In genomic region chr16:47458331-47458730, GRCh38 we compare ENCODE assay signal across 19 cellular contexts. TPM values are rescaled to one million over a fixed set of nuclear protein-coding genes. Genes with fewer than 3 reads are reported as not detected.
DNase-seq lines count a peak whose midpoint lies in the region; ATAC-seq, FAIRE-seq and TF ChIP-seq lines count a peak whose summit lies in the region.
"Had no signal": no experiment of that assay in that cellular context is flagged by ENCODE, and none has a peak within 500 bp of the region (broad histone marks: within the 10 kb centered on the region; RNA-seq: fewer than 3 reads in every experiment).

No MANE protein-coding gene starts in this region.

- no peak for DNase-seq in activated naive CD8-positive, alpha-beta T cell treated with anti-CD3 and anti-CD28 coated beads, Interleukin-2, amount 50 U/mL, for 24 hours
- DNase-seq in Karpas-422, result no peak
- no peak for DNase-seq in GM12878 (ENCODE audit: low read depth, low spot score)
- no peak for DNase-seq in activated gamma-delta T cell treated with Interleukin-2 at 50 U/mL for 16 hours
- no peak for DNase-seq in stimulated activated CD4-positive, alpha-beta T cell treated with anti-CD3 and anti-CD28 coated beads, Interleukin-4, amount 100 ng/mL, for 1 hour
- no peak for DNase-seq in activated CD4-positive, alpha-beta T cell treated with anti-CD3 and anti-CD28 coated beads, Interleukin-2, amount 10 ng/mL, durations not matched to agents 24 days and 14 days
- DNase-seq: DMS79, H7, HFFc6, NCI-H1048, NCI-H1436, NCI-H2029, NCI-H2171, NCI-H526 treated with DMSO at 0.1 percent for 48 hours, SHP77 treated with DMSO at 0.1 percent for 48 hours, SK-N-SH had no signal

- no peak for TF ChIP-seq RAD21 in GM12878 (IDR thresholded peaks at IDR 0.05; ENCODE audit: insufficient read depth, low read depth, low read length)

- BruUV-seq in GM12878 (replicated peaks; lab: Mats Ljungman, UMichigan), result no TSS peak

- H3K4me1 Mint-ChIP-seq in activated naive CD8-positive, alpha-beta T cell (ENCODE audit: low read depth), result peaks cover 56% of the 10 kb centered on the region
- peaks cover 44% of the 10 kb centered on the region for H3K4me1 Mint-ChIP-seq in activated naive CD8-positive, alpha-beta T cell treated with anti-CD3 and anti-CD28 coated beads, Interleukin-2, amount 50 U/mL, for 24 hours
- H3K4me1 Mint-ChIP-seq in activated CD4-positive, alpha-beta T cell treated with anti-CD3 and anti-CD28 coated beads, Interleukin-2, amount 10 ng/mL, durations not matched to agents 24 days and 14 days, result peaks cover 28% of the 10 kb centered on the region

- intact Hi-C loops in GM12878 (cut with micrococcal nuclease; ENCODE audit: unreplicated experiment), result no loop called here
- intact Hi-C loops in activated CD4-positive, alpha-beta T cell treated with anti-CD3 and anti-CD28 coated beads, Interleukin-2, amount 10 ng/mL, durations not matched to agents 24 days and 14 days (cut with micrococcal nuclease), result no loop called here

- RAD21 ChIA-PET in GM12878 (lab: Charles Lee; ENCODE audit: unreplicated experiment), result interaction anchor here (1.4 to 19.6 kb wide), 2 partner anchors 32 to 316 kb away, joined by 3 to 238 read pairs; no protein-coding TSS in a partner anchor

- TF ChIP-seq CTCF in GM12878 (IDR thresholded peaks at IDR 0.05 in 2 of 3, conservative IDR thresholded peaks at IDR 0.05 in 1 of 3; ENCODE audit: control insufficient read depth in 2 of 3, extremely low read depth in 1 of 3, insufficient read depth in 1 of 3, low read depth in 3 of 3, low read length in 3 of 3), result no peak

- TF ChIP-seq POLR2A in GM12878 (IDR thresholded peaks at IDR 0.05; ENCODE audit: low read depth, low read length), result no peak

- H3K4me3 ChIP-seq in Karpas-422 (ENCODE audit: low read length) (peak overlapping the region; percentile 73; the same call in 1 of the 2 replicates), GM12878 (peak overlapping the region; percentile 24; the same call in 1 of the 2 replicates)

- peak overlapping the region; percentile 80 for H3K4me2 ChIP-seq in Karpas-422 (ENCODE audit: low read depth, low read length, poor library complexity, severe bottlenecking)
- 0 out of 2 replicates have a peak overlapping the region, but pooled peaks have one; percentile 44 for H3K4me2 ChIP-seq in GM12878 (ENCODE audit: control insufficient read depth, insufficient read depth)
- H3K4me2 ChIP-seq: KMS-11 had no signal

- SMC1A ChIA-PET in GM12878 (lab: Charles Lee; ENCODE audit: uncharacterized antibody, unreplicated experiment), result interaction anchor here (1.5 to 14.7 kb wide), 4 partner anchors 9 to 127 kb away, joined by 3 to 254 read pairs (median 10); no protein-coding TSS in a partner anchor

- H3K27me3 ChIP-seq in Karpas-422 (ENCODE audit: low read length), result no peaks in the 10 kb centered on the region
- no peaks in the 10 kb centered on the region for H3K27me3 ChIP-seq in GM12878 (replicated peaks in 1 of 2; ENCODE audit: control insufficient read depth in 2 of 2, insufficient read depth in 2 of 2, low read length in 1 of 2)

- H3K9ac ChIP-seq in Karpas-422 (ENCODE audit: low read length), result peak overlapping the region; percentile 4; the same call in 1 of the 2 replicates
- H3K9ac ChIP-seq in GM12878 (ENCODE audit: control insufficient read depth, insufficient read depth, low read length), result no peak overlapping the region
- H3K9ac ChIP-seq: KMS-11, SK-N-SH had no signal

- H3K36me3 ChIP-seq in Karpas-422 (ENCODE audit: insufficient read depth, low read length) (peaks cover 35% of the 10 kb centered on the region; the same call in 1 of the 2 replicates), GM12878 (ENCODE audit: control insufficient read depth in 2 of 2, insufficient read depth in 2 of 2, low read length in 1 of 2) (0 out of 4 replicates have a peak, but pooled peaks cover 0 to under 1% of the 10 kb centered on the region in 2 experiments)

- peaks cover 42% of the 10 kb centered on the region for H3K4me1 ChIP-seq in Karpas-422 (ENCODE audit: low read length)
- peaks cover 4% of the 10 kb centered on the region for H3K4me1 ChIP-seq in GM12878 (ENCODE audit: control insufficient read depth, insufficient read depth, low read length)

- H4K20me1 ChIP-seq in Karpas-422 (ENCODE audit: insufficient read depth, low read depth, low read length) (no peaks in the 10 kb centered on the region; the same call in 1 of the 2 replicates), GM12878 (ENCODE audit: control insufficient read depth, insufficient read depth) (no peaks in the 10 kb centered on the region)

- in situ Hi-C loops in GM12878 (cut with MboI), result no loop called here

- no peaks in the 10 kb centered on the region for H3K9me3 Mint-ChIP-seq in activated naive CD8-positive, alpha-beta T cell (ENCODE audit: low read depth)
- no peaks in the 10 kb centered on the region for H3K9me3 Mint-ChIP-seq in activated naive CD8-positive, alpha-beta T cell treated with anti-CD3 and anti-CD28 coated beads, Interleukin-2, amount 50 U/mL, for 24 hours
- no peaks in the 10 kb centered on the region for H3K9me3 Mint-ChIP-seq in activated CD4-positive, alpha-beta T cell treated with anti-CD3 and anti-CD28 coated beads, Interleukin-2, amount 10 ng/mL, durations not matched to agents 24 days and 14 days
- H3K9me3 Mint-ChIP-seq: HFFc6 had no signal

- FAIRE-seq in GM12878 (lab: Jason Lieb, UNC), result no peak
- FAIRE-seq: A204.1 had no signal

- CTCF ChIA-PET in GM12878 (lab: Yijun Ruan, JAX), result interaction anchor here (0.9 to 7.6 kb wide), 2 partner anchors 11 to 35 kb away, joined by 3 to 60 read pairs; no protein-coding TSS in a partner anchor

- 94% methylated on average over 2 of the region's 2 CpGs for WGBS in GM12878 (ENCODE audit: insufficient coverage, insufficient replicate concordance, low lambda C conversion rate, missing lambda C conversion rate)

- no peaks in the 10 kb centered on the region for H3K27me3 Mint-ChIP-seq in activated naive CD8-positive, alpha-beta T cell
- H3K27me3 Mint-ChIP-seq in activated naive CD8-positive, alpha-beta T cell treated with anti-CD3 and anti-CD28 coated beads, Interleukin-2, amount 50 U/mL, for 24 hours, result no peaks in the 10 kb centered on the region
- no peaks in the 10 kb centered on the region for H3K27me3 Mint-ChIP-seq in activated CD4-positive, alpha-beta T cell treated with anti-CD3 and anti-CD28 coated beads, Interleukin-2, amount 10 ng/mL, durations not matched to agents 24 days and 14 days

- POLR2A ChIA-PET in GM12878 (lab: Charles Lee), result interaction anchor here (5.5 kb wide), 1 partner anchor 35 kb away, joined by 38 read pairs; no protein-coding TSS in a partner anchor

- no peak overlapping the region for H3K4me3 Mint-ChIP-seq in activated naive CD8-positive, alpha-beta T cell
- H3K4me3 Mint-ChIP-seq in activated naive CD8-positive, alpha-beta T cell treated with anti-CD3 and anti-CD28 coated beads, Interleukin-2, amount 50 U/mL, for 24 hours, result no peak overlapping the region
- H3K4me3 Mint-ChIP-seq in activated CD4-positive, alpha-beta T cell treated with anti-CD3 and anti-CD28 coated beads, Interleukin-2, amount 10 ng/mL, durations not matched to agents 24 days and 14 days, result no peak overlapping the region
- H3K4me3 Mint-ChIP-seq: HFFc6 had no signal

- H3K27ac ChIP-seq in Karpas-422 (ENCODE audit: low read length) (peak overlapping the region; percentile 91; the same call in 1 of the 2 replicates), GM12878 (ENCODE audit: control insufficient read depth, insufficient read depth) (no peak overlapping the region)
- H3K27ac ChIP-seq: KMS-11 had no signal

- peak overlapping the region; percentile 5 for H3K27ac Mint-ChIP-seq in activated naive CD8-positive, alpha-beta T cell
- no peak overlapping the region for H3K27ac Mint-ChIP-seq in activated naive CD8-positive, alpha-beta T cell treated with anti-CD3 and anti-CD28 coated beads, Interleukin-2, amount 50 U/mL, for 24 hours
- H3K27ac Mint-ChIP-seq in activated CD4-positive, alpha-beta T cell treated with anti-CD3 and anti-CD28 coated beads, Interleukin-2, amount 10 ng/mL, durations not matched to agents 24 days and 14 days, result no peak overlapping the region
- H3K27ac Mint-ChIP-seq: HFFc6 had no signal

- no peaks in the 10 kb centered on the region for H3K9me2 ChIP-seq in Karpas-422 (replicated peaks; ENCODE audit: insufficient read depth, low read length)
- H3K9me2 ChIP-seq: SK-N-SH had no signal

- H3K9me3 ChIP-seq in Karpas-422 (ENCODE audit: low read length) (no peaks in the 10 kb centered on the region), GM12878 (replicated peaks; ENCODE audit: control insufficient read depth, insufficient read depth, low read length) (no peaks in the 10 kb centered on the region)
- H3K9me3 ChIP-seq: SK-N-SH had no signal

- H3K36me3 Mint-ChIP-seq in activated naive CD8-positive, alpha-beta T cell, result peaks cover 18% of the 10 kb centered on the region
- peaks cover 17% of the 10 kb centered on the region for H3K36me3 Mint-ChIP-seq in activated naive CD8-positive, alpha-beta T cell treated with anti-CD3 and anti-CD28 coated beads, Interleukin-2, amount 50 U/mL, for 24 hours (ENCODE audit: low read depth)
- H3K36me3 Mint-ChIP-seq in activated CD4-positive, alpha-beta T cell treated with anti-CD3 and anti-CD28 coated beads, Interleukin-2, amount 10 ng/mL, durations not matched to agents 24 days and 14 days (ENCODE audit: low read depth), result peaks cover 26% of the 10 kb centered on the region

- TF ChIP-seq EP300 in GM12878 (IDR thresholded peaks at IDR 0.05; ENCODE audit: borderline replicate concordance in 1 of 2, control insufficient read depth in 1 of 2, low read depth in 2 of 2, low read length in 2 of 2), result no peak

- H3K79me2 ChIP-seq in Karpas-422 (ENCODE audit: low read length), result peaks cover 91% of the 10 kb centered on the region
- H3K79me2 ChIP-seq in GM12878 (ENCODE audit: control insufficient read depth, insufficient read depth, low read length), result peaks cover 49% of the 10 kb centered on the region

- H2AFZ ChIP-seq in Karpas-422 (ENCODE audit: low read length) (no peak overlapping the region), GM12878 (ENCODE audit: control insufficient read depth, low read depth, low read length) (no peak overlapping the region)

- ATAC-seq in activated naive CD8-positive, alpha-beta T cell treated with anti-CD3 and anti-CD28 coated beads, Interleukin-2, amount 50 U/mL, for 24 hours, result no peak
- ATAC-seq in GM12878, result no peak

RNA-seq across cellular contexts. Expression of gene ITFG1, which starts 2.5 kb away (rescaled TPM):
- 68.1 and 161 TPM in 2 replicates for total RNA-seq in Karpas-422 (2014; rRNA removed; shearing (Covaris generic); ENCODE audit: low replicate concordance)
- total RNA-seq in GM12878 (2013; cell fraction: nucleolus; rRNA removed), result 171 and 189 TPM in 2 replicates
- 27.6 and 29.9 TPM in 2 replicates for total RNA-seq in GM12878 (2014; rRNA removed)
- 37.3 and 40.1 TPM in 2 replicates for total RNA-seq in GM12878 (2014; rRNA removed; fragmentation: Illumina TruSeq; extraction: Trizol)
- 21.3 and 22.2 TPM in 2 replicates for total RNA-seq in GM12878 (2021)
- polyA plus RNA-seq in GM12878 (2011; ENCODE audit: low read depth), result 11.4 TPM
- polyA plus RNA-seq in GM12878 (2011; rRNA removed), result 56.3 and 93.7 TPM in 2 replicates
- polyA plus RNA-seq in GM12878 (2011; cell fraction: cytosol; rRNA removed), result 20.2 and 24.5 TPM in 2 replicates
- 18.3 and 23.1 TPM in 2 replicates for polyA plus RNA-seq in GM12878 (2011; cell fraction: nucleus; rRNA removed)
- polyA plus RNA-seq in GM12878 (2012), result 17.5 and 19.5 TPM in 2 replicates
- 29.6 and 36.5 TPM in 2 replicates for polyA plus RNA-seq in GM12878 (2014; fragmentation: Illumina TruSeq; extraction: Trizol)
- 10 to 100 TPM in 1 of 2 experiments, 1 to 10 TPM in 1; 9.3 to 15.9 TPM for polyA plus RNA-seq in GM12878 (2014; fragmentation: Nextera tagmentation; extraction: Ambion mirVana)
- polyA plus RNA-seq in GM12878 (2014; rRNA removed), result 11.5 and 13.8 TPM in 2 replicates
- 10 to 100 TPM; 45.1 to 45.2 TPM for polyA plus RNA-seq in GM12878 (2016; fragmentation: Nextera tagmentation; extraction: Ambion mirVana)
- 35.1 and 48.0 TPM in 2 replicates for polyA minus RNA-seq in GM12878 (2011; rRNA and poly(A)+ RNA removed)
- polyA minus RNA-seq in GM12878 (2011; cell fraction: cytosol; rRNA and poly(A)+ RNA removed), result 9.6 and 13.7 TPM in 2 replicates
- polyA minus RNA-seq in GM12878 (2011; cell fraction: nucleus; rRNA and poly(A)+ RNA removed), result 57.8 and 86.2 TPM in 2 replicates
- 26.1 and 28.5 TPM in 2 replicates for total RNA-seq in activated CD4-positive, alpha-beta T cell treated with anti-CD3 and anti-CD28 coated beads, Interleukin-2, amount 10 ng/mL, durations not matched to agents 24 days and 14 days

RNA-seq across cellular contexts. Expression of gene PHKB, which starts 2.8 kb away (rescaled TPM):
- total RNA-seq in Karpas-422 (2014; rRNA removed; shearing (Covaris generic); ENCODE audit: low replicate concordance), result 53.7 and 87.4 TPM in 2 replicates
- total RNA-seq in GM12878 (2013; cell fraction: nucleolus; rRNA removed), result 482 and 484 TPM in 2 replicates
- total RNA-seq in GM12878 (2014; rRNA removed) (39.4 and 41.9 TPM in 2 replicates), GM12878 (2014; rRNA removed; fragmentation: Illumina TruSeq; extraction: Trizol) (44.1 and 48.4 TPM in 2 replicates), GM12878 (2021) (35.9 and 37.3 TPM in 2 replicates)
- polyA plus RNA-seq in GM12878 (2011; ENCODE audit: low read depth), result 16.8 TPM
- polyA plus RNA-seq in GM12878 (2011; rRNA removed) (65.6 and 93.6 TPM in 2 replicates), GM12878 (2014; fragmentation: Illumina TruSeq; extraction: Trizol) (34.9 and 41.8 TPM in 2 replicates), GM12878 (2014; fragmentation: Nextera tagmentation; extraction: Ambion mirVana) (10 to 100 TPM; 14.2 to 15.7 TPM), GM12878 (2014; rRNA removed) (27.7 and 31.5 TPM in 2 replicates), GM12878 (2016; fragmentation: Nextera tagmentation; extraction: Ambion mirVana) (10 to 100 TPM; 36.8 to 46.0 TPM)
- polyA plus RNA-seq in GM12878 (2011; cell fraction: cytosol; rRNA removed), result 29.8 and 33.8 TPM in 2 replicates
- polyA plus RNA-seq in GM12878 (2011; cell fraction: nucleus; rRNA removed), result 68.6 and 78.6 TPM in 2 replicates
- polyA plus RNA-seq in GM12878 (2012), result 26.1 and 29.1 TPM in 2 replicates
- 152 and 187 TPM in 2 replicates for polyA minus RNA-seq in GM12878 (2011; rRNA and poly(A)+ RNA removed)
- 27.1 and 37.1 TPM in 2 replicates for polyA minus RNA-seq in GM12878 (2011; cell fraction: cytosol; rRNA and poly(A)+ RNA removed)
- polyA minus RNA-seq in GM12878 (2011; cell fraction: nucleus; rRNA and poly(A)+ RNA removed), result 115 and 182 TPM in 2 replicates
- 23.7 and 27.9 TPM in 2 replicates for total RNA-seq in activated CD4-positive, alpha-beta T cell treated with anti-CD3 and anti-CD28 coated beads, Interleukin-2, amount 10 ng/mL, durations not matched to agents 24 days and 14 days
